39 cellular contexts compared by ENCODE assay signal in genomic region chr10:10503772-10504171, GRCh38.
"Had no signal": no experiment of that assay in that cellular context is flagged by ENCODE, and none has a peak within 500 bp of the region (broad histone marks: within the 10 kb centered on the region; RNA-seq: fewer than 3 reads in every experiment).

No MANE protein-coding gene starts in this region.

- H3K36me3 ChIP-seq: adrenal gland, ascending aorta, brain microvascular endothelial cell, breast epithelium, cardiac muscle cell had no signal

- H3K27me3 Mint-ChIP-seq: activated naive CD4-positive, alpha-beta T cell treated with anti-CD3 and anti-CD28 coated beads, Interleukin-2, amount 10 ng/mL, durations not matched to agents 7 days and 5 days; brain had no signal

- H3K9me3 ChIP-seq: adrenal gland, ascending aorta, body of pancreas had no signal

- H3K27me3 ChIP-seq: adrenal gland, ascending aorta, body of pancreas, brain microvascular endothelial cell, breast epithelium, cardiac muscle cell had no signal

- H3K27ac Mint-ChIP-seq: activated naive CD4-positive, alpha-beta T cell treated with anti-CD3 and anti-CD28 coated beads for 36 hours; activated naive CD4-positive, alpha-beta T cell treated with anti-CD3 and anti-CD28 coated beads, Interleukin-2, amount 10 ng/mL, durations not matched to agents 7 days and 5 days; activated naive CD4-positive, alpha-beta T cell treated with anti-CD3 and anti-CD28 coated beads, Interleukin-2, amount 50 U/mL, for 24 hours; activated naive CD4-positive, alpha-beta T cell treated with anti-CD3 and anti-CD28 coated beads, Interleukin-2, amount 50 U/mL, for 72 hours; activated naive CD8-positive, alpha-beta T cell; activated naive CD8-positive, alpha-beta T cell treated with anti-CD3 and anti-CD28 coated beads for 36 hours; activated naive CD8-positive, alpha-beta T cell treated with anti-CD3 and anti-CD28 coated beads, Interleukin-2, amount 10 ng/mL, durations not matched to agents 7 days and 5 days; activated naive CD8-positive, alpha-beta T cell treated with anti-CD3 and anti-CD28 coated beads, Interleukin-2, amount 50 U/mL, for 24 hours; activated T-cell treated with anti-CD3 and anti-CD28 coated beads, Interleukin-2, amount 50 U/mL, for 24 hours; activated T-cell treated with anti-CD3 and anti-CD28 coated beads, Interleukin-2, amount 50 U/mL, for 72 hours; activated T-helper 1 cell treated with anti-CD3 and anti-CD28 coated beads, Interleukin-12 subunit alpha, Interleukin-12 subunit beta, Interleukin-2, Interleukin-4 antibody, amounts not matched to agents 30 ng/mL and 10 ng/mL and 1 ng/mL, durations not matched to agents 14 hours and 24 hours and 36 hours; activated T-helper 17 cell treated with anti-CD3 and anti-CD28 coated beads, Interleukin-2, amount 50 U/mL, for 72 hours; activated T-helper 2 cell treated with anti-CD3 and anti-CD28 coated beads, Interferon-gamma antibody, Interleukin-2, Interleukin-4, amounts not matched to agents 10 μg/mL and 5 μg/mL and 100 μg/mL, durations not matched to agents 14 hours and 24 hours and 36 hours; brain had no signal

- FAIRE-seq: astrocyte, bronchial epithelial cell had no signal

- H3K4me3 ChIP-seq: adrenal gland, ascending aorta, body of pancreas, breast epithelium, cardiac muscle cell had no signal

- H3K4me3 Mint-ChIP-seq: activated naive CD4-positive, alpha-beta T cell treated with anti-CD3 and anti-CD28 coated beads for 36 hours; activated naive CD4-positive, alpha-beta T cell treated with anti-CD3 and anti-CD28 coated beads, Interleukin-2, amount 10 ng/mL, durations not matched to agents 7 days and 5 days; activated naive CD4-positive, alpha-beta T cell treated with anti-CD3 and anti-CD28 coated beads, Interleukin-2, amount 50 U/mL, for 24 hours; activated naive CD8-positive, alpha-beta T cell; activated naive CD8-positive, alpha-beta T cell treated with anti-CD3 and anti-CD28 coated beads for 36 hours; activated naive CD8-positive, alpha-beta T cell treated with anti-CD3 and anti-CD28 coated beads, Interleukin-2, amount 10 ng/mL, durations not matched to agents 7 days and 5 days; activated naive CD8-positive, alpha-beta T cell treated with anti-CD3 and anti-CD28 coated beads, Interleukin-2, amount 50 U/mL, for 24 hours; activated T-cell treated with anti-CD3 and anti-CD28 coated beads, Interleukin-2, amount 50 U/mL, for 24 hours; activated T-cell treated with anti-CD3 and anti-CD28 coated beads, Interleukin-2, amount 50 U/mL, for 4 hours; activated T-cell treated with anti-CD3 and anti-CD28 coated beads, Interleukin-2, amount 50 U/mL, for 72 hours; activated T-helper 1 cell treated with anti-CD3 and anti-CD28 coated beads, Interleukin-12 subunit alpha, Interleukin-12 subunit beta, Interleukin-2, Interleukin-4 antibody, amounts not matched to agents 30 ng/mL and 10 ng/mL and 1 ng/mL, durations not matched to agents 14 hours and 24 hours and 36 hours; activated T-helper 17 cell treated with anti-CD3 and anti-CD28 coated beads, Interleukin-2, amount 50 U/mL, for 72 hours; brain; central memory CD8-positive, alpha-beta T cell had no signal

- H3K36me3 Mint-ChIP-seq: activated naive CD4-positive, alpha-beta T cell treated with anti-CD3 and anti-CD28 coated beads, Interleukin-2, amount 10 ng/mL, durations not matched to agents 7 days and 5 days; activated naive CD4-positive, alpha-beta T cell treated with anti-CD3 and anti-CD28 coated beads, Interleukin-2, amount 50 U/mL, for 24 hours; activated naive CD8-positive, alpha-beta T cell; activated naive CD8-positive, alpha-beta T cell treated with anti-CD3 and anti-CD28 coated beads for 36 hours; activated naive CD8-positive, alpha-beta T cell treated with anti-CD3 and anti-CD28 coated beads, Interleukin-2, amount 10 ng/mL, durations not matched to agents 7 days and 5 days; brain had no signal

- DNase-seq: activated effector memory CD4-positive, alpha-beta T cell treated with anti-CD3 and anti-CD28 coated beads, Interleukin-2, amount 50 U/mL, for 16 hours; activated effector memory CD4-positive, alpha-beta T cell treated with Interleukin-2 at 50 U/mL for 16 hours; activated gamma-delta T cell; activated gamma-delta T cell treated with Interleukin-2 at 50 U/mL for 16 hours; activated naive CD4-positive, alpha-beta T cell; activated naive CD4-positive, alpha-beta T cell treated with anti-CD3 and anti-CD28 coated beads for 36 hours; activated naive CD4-positive, alpha-beta T cell treated with anti-CD3 and anti-CD28 coated beads, Interleukin-2, amount 10 ng/mL, durations not matched to agents 7 days and 5 days; activated naive CD4-positive, alpha-beta T cell treated with anti-CD3 and anti-CD28 coated beads, Interleukin-2, amount 50 U/mL, for 16 hours; activated naive CD4-positive, alpha-beta T cell treated with Interleukin-2 at 50 U/mL for 16 hours; activated naive CD8-positive, alpha-beta T cell treated with anti-CD3 and anti-CD28 coated beads for 36 hours; activated naive CD8-positive, alpha-beta T cell treated with anti-CD3 and anti-CD28 coated beads, Interleukin-2, amount 10 ng/mL, durations not matched to agents 7 days and 5 days; activated naive CD8-positive, alpha-beta T cell treated with anti-CD3 and anti-CD28 coated beads, Interleukin-2, amount 50 U/mL, for 24 hours; activated T-cell treated with anti-CD3 and anti-CD28 coated beads, Interleukin-2, amount 50 U/mL, for 24 hours; activated T-cell treated with anti-CD3 and anti-CD28 coated beads, Interleukin-2, amount 50 U/mL, for 4 hours; activated T-cell treated with anti-CD3 and anti-CD28 coated beads, Interleukin-2, amount 50 U/mL, for 48 hours; activated T-cell treated with anti-CD3 and anti-CD28 coated beads, Interleukin-2, amount 50 U/mL, for 72 hours; adrenal gland; amniotic stem cell; amygdala; anterior cingulate cortex; aorta; body of pancreas; brain microvascular endothelial cell; caudate nucleus; central memory CD4-positive, alpha-beta T cell; cerebellar nuclear complex had no signal

- H3K4me1 ChIP-seq: adrenal gland, ascending aorta, body of pancreas, breast epithelium had no signal

- ATAC-seq: activated naive CD4-positive, alpha-beta T cell treated with anti-CD3 and anti-CD28 coated beads, Interleukin-2, amount 50 U/mL, for 72 hours; activated naive CD8-positive, alpha-beta T cell treated with anti-CD3 and anti-CD28 coated beads, Interleukin-2, amount 50 U/mL, for 24 hours; activated T-cell treated with anti-CD3 and anti-CD28 coated beads, Interleukin-2, amount 50 U/mL, for 4 hours; activated T-cell treated with anti-CD3 and anti-CD28 coated beads, Interleukin-2, amount 50 U/mL, for 72 hours; activated T-helper 17 cell treated with anti-CD3 and anti-CD28 coated beads, Interleukin-2, amount 50 U/mL, for 72 hours; body of pancreas had no signal

- H3K27ac ChIP-seq: adrenal gland, ascending aorta, body of pancreas, brain microvascular endothelial cell, breast epithelium, cardiac muscle cell had no signal

- H3K9me3 Mint-ChIP-seq: activated naive CD4-positive, alpha-beta T cell treated with anti-CD3 and anti-CD28 coated beads, Interleukin-2, amount 10 ng/mL, durations not matched to agents 7 days and 5 days; activated naive CD4-positive, alpha-beta T cell treated with anti-CD3 and anti-CD28 coated beads, Interleukin-2, amount 50 U/mL, for 24 hours; activated naive CD8-positive, alpha-beta T cell treated with anti-CD3 and anti-CD28 coated beads, Interleukin-2, amount 10 ng/mL, durations not matched to agents 7 days and 5 days; activated T-helper 1 cell treated with anti-CD3 and anti-CD28 coated beads, Interleukin-12 subunit alpha, Interleukin-12 subunit beta, Interleukin-2, Interleukin-4 antibody, amounts not matched to agents 30 ng/mL and 10 ng/mL and 1 ng/mL, durations not matched to agents 14 hours and 24 hours and 36 hours had no signal

- H3K4me1 Mint-ChIP-seq: activated naive CD4-positive, alpha-beta T cell treated with anti-CD3 and anti-CD28 coated beads, Interleukin-2, amount 10 ng/mL, durations not matched to agents 7 days and 5 days; activated naive CD4-positive, alpha-beta T cell treated with anti-CD3 and anti-CD28 coated beads, Interleukin-2, amount 50 U/mL, for 24 hours; activated naive CD8-positive, alpha-beta T cell treated with anti-CD3 and anti-CD28 coated beads for 36 hours; activated naive CD8-positive, alpha-beta T cell treated with anti-CD3 and anti-CD28 coated beads, Interleukin-2, amount 10 ng/mL, durations not matched to agents 7 days and 5 days; activated T-helper 17 cell treated with anti-CD3 and anti-CD28 coated beads, Interleukin-2, amount 50 U/mL, for 72 hours; central memory CD8-positive, alpha-beta T cell had no signal
